In genomic region chr7:152668975-152669374, GRCh38 we compare ENCODE assay signal across 30 cellular contexts.
"Had no signal": no experiment of that assay in that cellular context is flagged by ENCODE, and none has a peak within 500 bp of the region (broad histone marks: within the 10 kb centered on the region; RNA-seq: fewer than 3 reads in every experiment).

No MANE protein-coding gene starts in this region.

- H3K9me3 ChIP-seq: adrenal gland, body of pancreas, breast epithelium had no signal

- DNase-seq: activated B cell treated with CpG ODN at 0.5 μM for 24 hours; activated CD4-positive, alpha-beta memory T cell treated with anti-CD3 and anti-CD28 coated beads for 36 hours; activated CD4-positive, alpha-beta T cell treated with anti-CD3 and anti-CD28 coated beads for 4 hours; activated CD4-positive, alpha-beta T cell treated with anti-CD3 and anti-CD28 coated beads, Interleukin-2, amount 10 ng/mL, durations not matched to agents 24 days and 14 days; activated CD4-positive, alpha-beta T cell treated with anti-CD3 and anti-CD28 coated beads, Interleukin-2, amount 50 U/mL, for 1 hour; activated CD4-positive, alpha-beta T cell treated with anti-CD3 and anti-CD28 coated beads, Interleukin-2, amount 50 U/mL, for 4 hours; activated CD4-positive, CD25-positive, alpha-beta regulatory T cell treated with anti-CD3 and anti-CD28 coated beads, Interleukin-2, amount 50 U/mL, for 72 hours; activated CD8-positive, alpha-beta memory T cell treated with anti-CD3 and anti-CD28 coated beads, Interleukin-2, amount 50 U/mL, for 4 hours; activated CD8-positive, alpha-beta T cell treated with anti-CD3 and anti-CD28 coated beads for 36 hours; activated effector memory CD4-positive, alpha-beta T cell treated with anti-CD3 and anti-CD28 coated beads, Interleukin-2, amount 50 U/mL, for 16 hours; activated gamma-delta T cell treated with Interleukin-2 at 50 U/mL for 16 hours; activated naive CD4-positive, alpha-beta T cell; activated naive CD4-positive, alpha-beta T cell treated with anti-CD3 and anti-CD28 coated beads for 36 hours; activated naive CD4-positive, alpha-beta T cell treated with anti-CD3 and anti-CD28 coated beads, Interleukin-2, amount 50 U/mL, for 16 hours; activated naive CD8-positive, alpha-beta T cell treated with anti-CD3 and anti-CD28 coated beads for 36 hours; activated T-cell treated with anti-CD3 and anti-CD28 coated beads for 4 hours; activated T-cell treated with anti-CD3 and anti-CD28 coated beads, Interleukin-2, amount 50 U/mL, for 1 hour; activated T-cell treated with anti-CD3 and anti-CD28 coated beads, Interleukin-2, amount 50 U/mL, for 4 hours; activated T-cell treated with anti-CD3 and anti-CD28 coated beads, Interleukin-2, amount 50 U/mL, for 72 hours; adrenal gland; amniotic stem cell; body of pancreas; brain microvascular endothelial cell; central memory CD4-positive, alpha-beta T cell; T-helper 2 cell; T-helper 9 cell had no signal

- H3K27me3 ChIP-seq: adrenal gland, body of pancreas, brain microvascular endothelial cell, breast epithelium had no signal

- H3K4me3 ChIP-seq: adrenal gland, body of pancreas, breast epithelium had no signal

- H3K27ac ChIP-seq: adrenal gland, body of pancreas, brain microvascular endothelial cell, breast epithelium, VCaP had no signal

- ATAC-seq: activated CD8-positive, alpha-beta T cell treated with anti-CD3 and anti-CD28 coated beads for 36 hours; activated naive CD4-positive, alpha-beta T cell treated with anti-CD3 and anti-CD28 coated beads, Interleukin-2, amount 50 U/mL, for 72 hours; activated T-cell treated with anti-CD3 and anti-CD28 coated beads, Interleukin-2, amount 50 U/mL, for 4 hours; activated T-cell treated with anti-CD3 and anti-CD28 coated beads, Interleukin-2, amount 50 U/mL, for 72 hours; activated T-helper 17 cell treated with anti-CD3 and anti-CD28 coated beads, Interleukin-2, amount 50 U/mL, for 72 hours; body of pancreas had no signal

- H3K4me1 ChIP-seq: adrenal gland, body of pancreas, breast epithelium had no signal

- H3K36me3 ChIP-seq: adrenal gland, brain microvascular endothelial cell, breast epithelium had no signal
